In the genomic region with DNA sequence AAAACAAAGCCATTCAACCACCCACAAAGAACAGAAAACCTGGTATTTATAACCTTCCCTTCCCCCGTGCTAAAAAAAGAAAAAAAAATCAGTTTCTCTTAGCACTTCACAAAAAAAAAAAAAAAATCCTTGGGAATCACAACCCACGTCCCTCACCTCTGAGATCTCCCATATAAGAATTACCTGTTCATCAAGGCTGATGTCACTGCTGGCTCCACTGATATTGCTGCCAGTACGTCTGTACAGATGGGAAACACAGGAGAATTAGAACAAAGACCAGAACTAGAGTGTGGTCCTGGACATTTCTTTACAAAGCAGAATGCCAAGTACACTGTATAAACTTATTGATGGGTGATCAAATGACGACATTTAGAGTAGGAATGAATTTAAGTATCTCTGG, we compare ENCODE assay signal across 1 cellular context.
TF ChIP-seq lines count a peak whose summit lies in the region.

No MANE protein-coding gene starts in this region.

TF ChIP-seq in K562, 482 proteins besides CTCF, POLR2A, EP300 and RAD21 (continued from another document):
- TF ChIP-seq, protein P1, sequence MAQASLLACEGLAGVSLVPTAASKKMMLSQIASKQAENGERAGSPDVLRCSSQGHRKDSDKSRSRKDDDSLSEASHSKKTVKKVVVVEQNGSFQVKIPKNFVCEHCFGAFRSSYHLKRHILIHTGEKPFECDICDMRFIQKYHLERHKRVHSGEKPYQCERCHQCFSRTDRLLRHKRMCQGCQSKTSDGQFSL (CRISPR knock-in tag; IDR thresholded peaks at IDR 0.05) = no peak
- TF ChIP-seq, protein P1 (tag; IDR thresholded peaks at IDR 0.05) = no peak
